ENCODE assay signal across 11 cellular contexts in genomic region chr2:31384771-31385276, GRCh38. TPM values are rescaled to one million over a fixed set of nuclear protein-coding genes. Genes with fewer than 3 reads are reported as not detected.
DNase-seq lines count a peak whose midpoint lies in the region; ATAC-seq lines count a peak whose summit lies in the region.
"Had no signal": no experiment of that assay in that cellular context is flagged by ENCODE, and none has a peak within 500 bp of the region (broad histone marks: within the 10 kb centered on the region; RNA-seq: fewer than 3 reads in every experiment).

No MANE protein-coding gene starts in this region.

- intact Hi-C loops in activated CD4-positive, alpha-beta memory T cell treated with anti-CD3 and anti-CD28 coated beads for 36 hours (cut with micrococcal nuclease): no loop called here

- H3K4me3 Mint-ChIP-seq in activated CD4-positive, alpha-beta memory T cell treated with anti-CD3 and anti-CD28 coated beads for 36 hours: no peak overlapping the region

- CTCF ChIA-PET in activated CD4-positive, alpha-beta memory T cell treated with anti-CD3 and anti-CD28 coated beads for 36 hours (lab: Charles Lee): no interaction called here

- H3K27ac Mint-ChIP-seq in activated CD4-positive, alpha-beta memory T cell treated with anti-CD3 and anti-CD28 coated beads for 36 hours: no peak overlapping the region

- POLR2A ChIA-PET in activated CD4-positive, alpha-beta memory T cell treated with anti-CD3 and anti-CD28 coated beads for 36 hours (lab: Charles Lee): no interaction called here

- no peaks in the 10 kb centered on the region for H3K27me3 Mint-ChIP-seq in activated CD4-positive, alpha-beta memory T cell treated with anti-CD3 and anti-CD28 coated beads for 36 hours

- DNase-seq in GM04504 (ENCODE audit: low read depth): peak; percentile 82
- DNase-seq in RKO (ENCODE audit: low spot score): peak; percentile 15
- peak; percentile 86 for DNase-seq in skeletal muscle cell (ENCODE audit: low read depth)
- DNase-seq in activated CD4-positive, alpha-beta memory T cell treated with anti-CD3 and anti-CD28 coated beads for 36 hours: no peak
- DNase-seq in T-helper 9 cell: no peak
- no peak for DNase-seq in NCI-H446 treated with DMSO at 0.1 percent for 48 hours (lab: John Stamatoyannopoulos, UW)
- DNase-seq: activated T-cell treated with anti-CD3 and anti-CD28 coated beads, Interleukin-2, amount 50 U/mL, for 1 hour; NCI-H1436 treated with DMSO at 0.1 percent for 48 hours; tibial artery had no signal

- peaks cover 8% of the 10 kb centered on the region for H3K4me1 Mint-ChIP-seq in activated CD4-positive, alpha-beta memory T cell treated with anti-CD3 and anti-CD28 coated beads for 36 hours (ENCODE audit: low read depth)

- no peaks in the 10 kb centered on the region for H3K9me3 Mint-ChIP-seq in activated CD4-positive, alpha-beta memory T cell treated with anti-CD3 and anti-CD28 coated beads for 36 hours

- ATAC-seq in esophagus mucosa (peak; percentile 90), GM21619 (IDR thresholded peaks at IDR 0.05; ENCODE audit: unreplicated experiment) (no peak)

- H3K36me3 Mint-ChIP-seq in activated CD4-positive, alpha-beta memory T cell treated with anti-CD3 and anti-CD28 coated beads for 36 hours: no peaks in the 10 kb centered on the region

- no peak overlapping the region for H3K4me3 ChIP-seq in skeletal muscle cell (ENCODE audit: low read depth, low read length)
- H3K4me3 ChIP-seq: tibial artery had no signal

RNA-seq across cellular contexts. Expression of gene XDH, which starts 29.7 kb away (rescaled TPM):
- total RNA-seq in esophagus mucosa: 39.7 TPM
- total RNA-seq in activated CD4-positive, alpha-beta memory T cell treated with anti-CD3 and anti-CD28 coated beads for 36 hours: not detected

Comparison
In these comparisons a context has a peak if more than half of its experiments do, and no peak if none do; other contexts are left out.
1. DNase-seq: peak in GM04504 (single experiment), RKO (single experiment) and skeletal muscle cell (single experiment); none in activated CD4-positive, alpha-beta memory T cell treated with anti-CD3 and anti-CD28 coated beads for 36 hours (single experiment), T-helper 9 cell (single experiment) and NCI-H446 treated with DMSO at 0.1 percent for 48 hours (single experiment).
2. RNA of gene XDH, which starts 29.7 kb away (total RNA-seq): 39.7 TPM in esophagus mucosa (single experiment); not detected in activated CD4-positive, alpha-beta memory T cell treated with anti-CD3 and anti-CD28 coated beads for 36 hours; every median in the first group is over 10 times any median in the second.